In the genomic region with DNA sequence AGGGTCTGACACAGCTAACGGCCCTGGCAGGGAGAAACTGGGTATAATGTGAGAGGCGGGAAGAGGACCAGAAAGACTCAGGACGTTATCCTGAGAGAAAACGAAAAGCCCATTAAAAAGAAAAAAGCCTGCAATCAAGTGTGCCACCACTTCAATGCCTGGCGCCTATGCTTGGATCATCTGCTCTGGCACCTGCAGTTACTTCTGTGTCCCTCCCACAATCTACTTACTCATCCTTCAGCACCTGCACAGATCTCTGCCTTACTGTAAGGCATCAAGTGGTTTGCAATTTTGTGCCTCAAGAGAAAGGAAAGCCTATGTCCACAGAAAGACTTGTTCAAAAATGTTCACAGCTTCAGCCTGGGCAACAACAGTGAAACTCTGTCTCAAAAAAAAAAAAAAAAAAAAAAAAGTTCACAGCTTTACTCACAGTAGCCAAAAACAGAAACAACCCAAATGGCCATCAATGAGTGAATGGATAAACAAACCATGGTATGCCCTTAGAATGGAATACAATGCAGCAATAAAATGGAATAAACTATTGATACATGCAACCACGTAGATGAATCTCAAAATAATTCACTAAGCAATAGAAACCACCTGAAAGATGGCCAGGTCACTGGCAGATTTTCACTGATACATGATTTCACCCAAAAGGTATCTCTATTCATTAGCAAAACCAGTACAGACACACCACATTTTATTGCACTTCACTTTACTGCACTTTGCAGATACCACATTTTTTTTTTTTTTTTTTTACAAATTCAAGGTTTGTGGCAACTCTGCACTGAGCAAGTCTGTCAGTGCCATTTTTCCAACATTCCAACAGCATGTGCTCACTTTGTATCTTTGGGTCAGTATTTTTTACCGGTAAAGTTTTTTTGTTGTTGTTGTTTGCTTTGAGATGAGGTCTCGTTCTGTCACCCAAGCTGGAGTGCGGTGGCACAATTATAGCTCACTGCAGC, we compare ENCODE assay signal across 10 cellular contexts. TPM values are rescaled to one million over a fixed set of nuclear protein-coding genes. Genes with fewer than 3 reads are reported as not detected.
A peak's percentile ranks its signal among the peaks of the same experiment; 100 is the strongest.
DNase-seq lines count a peak whose midpoint lies in the region; ATAC-seq, FAIRE-seq and TF ChIP-seq lines count a peak whose summit lies in the region.
"Had no signal": no experiment of that assay in that cellular context is flagged by ENCODE, and none has a peak within 500 bp of the region (broad histone marks: within the 10 kb centered on the region; RNA-seq: fewer than 3 reads in every experiment).

No MANE protein-coding gene starts in this region.

- intact Hi-C loops in HepG2 (cut with micrococcal nuclease; ENCODE audit: unreplicated experiment) = no loop called here
- intact Hi-C loops in right lobe of liver (cut with DNase I) = no loop called here

- TF ChIP-seq POLR2A in HepG2 (IDR thresholded peaks at IDR 0.05; ENCODE audit: insufficient read depth in 1 of 2, low read depth in 2 of 2, low read length in 2 of 2) (no peak), right lobe of liver (IDR thresholded peaks at IDR 0.05) (no peak)

- H3K9me3 Mint-ChIP-seq in WTC11 = no peaks in the 10 kb centered on the region

- no peaks in the 10 kb centered on the region for H3K27me3 Mint-ChIP-seq in WTC11 (ENCODE audit: low read depth)

- no peaks in the 10 kb centered on the region for H3K36me3 Mint-ChIP-seq in WTC11

- H3K4me1 ChIP-seq in HepG2 (ENCODE audit: insufficient read depth, low read length) (peaks cover 39% of the 10 kb centered on the region), right lobe of liver (peaks cover 0 to 21% (median 9%) of the 10 kb centered on the region in 4 donors)

- H3K9ac ChIP-seq in HepG2 (ENCODE audit: insufficient read depth, low read depth, low read length) = no peak overlapping the region

- no peak overlapping the region for H3K4me3 ChIP-seq in HepG2 (replicated peaks in 1 of 3; ENCODE audit: insufficient read depth in 1 of 3, low read depth in 2 of 3, low read length in 3 of 3)
- H3K4me3 ChIP-seq in right lobe of liver = no peak overlapping the region

- BruUV-seq in HepG2 (replicated peaks; lab: Mats Ljungman, UMichigan) = no TSS peak

- H3K4me3 Mint-ChIP-seq in WTC11 = no peak overlapping the region

- H4K20me1 ChIP-seq in HepG2 (ENCODE audit: insufficient read depth, low read length) = peaks cover 4% of the 10 kb centered on the region; the same call in 1 of the 2 replicates

- H3K4me2 ChIP-seq in HepG2 (ENCODE audit: low read depth, low read length) = no peak overlapping the region

- POLR2A ChIA-PET in HepG2 (lab: Yijun Ruan, JAX) (interaction anchor here (0.6 kb wide), 1 partner anchor 184 kb away, joined by 3 read pairs; no protein-coding TSS in a partner anchor), WTC11 (lab: Charles Lee) (interaction anchor here (1.0 kb wide), 1 partner anchor 23 kb away, joined by 3 read pairs; no protein-coding TSS in a partner anchor)

- TF ChIP-seq CTCF in HepG2 (CRISPR knock-in tag; IDR thresholded peaks at IDR 0.05) (no peak), right lobe of liver (IDR thresholded peaks at IDR 0.05) (no peak), WTC11 (IDR thresholded peaks at IDR 0.05) (no peak)

- no peak overlapping the region for H2AFZ ChIP-seq in HepG2 (ENCODE audit: low read length)

- in situ Hi-C loops in HepG2 (cut with HindIII; ENCODE audit: extremely low pct_ligation_motif_present, low pct_unique_long_range_greater_than_20kb) = no loop called here

- no peak for TF ChIP-seq RAD21 in HepG2 (CRISPR knock-in tag; IDR thresholded peaks at IDR 0.05)

- FAIRE-seq in HepG2 (lab: Jason Lieb, UNC) = no peak

- H3K9me3 ChIP-seq in HepG2 (ENCODE audit: low read length) (no peaks in the 10 kb centered on the region), right lobe of liver (no peaks in the 10 kb centered on the region)

- H3K4me1 Mint-ChIP-seq in WTC11 = peaks cover 36% of the 10 kb centered on the region

- TF ChIP-seq EP300 in HepG2 (IDR thresholded peaks at IDR 0.05; ENCODE audit: low read depth in 2 of 2, low read length in 2 of 2) = no peak
- no peak for TF ChIP-seq EP300 in HepG2 (CRISPR knock-in tag; IDR thresholded peaks at IDR 0.05; ENCODE audit: borderline replicate concordance)

- 92% methylated on average over 9 of the region's 9 CpGs for WGBS in HepG2 (ENCODE audit: low lambda C conversion rate)
- 89% methylated on average over 9 of the region's 9 CpGs for WGBS in right lobe of liver (ENCODE audit: insufficient coverage, low coverage, low lambda C conversion rate, missing lambda C conversion rate)

- DNase-seq in HepG2 (ENCODE audit: low spot score) = no peak
- no peak for DNase-seq in right lobe of liver
- peak; percentile 75 for DNase-seq in NCI-H2029 treated with DMSO at 0.1 percent for 48 hours (lab: John Stamatoyannopoulos, UW)
- no peak for DNase-seq in WTC11 (ENCODE audit: low spot score)
- no peak for DNase-seq in H4 (ENCODE audit: low spot score)
- DNase-seq in 8988T = no peak
- no peak for DNase-seq in SK-N-DZ (ENCODE audit: low spot score)
- DNase-seq: left cardiac atrium, NCI-H1694 treated with DMSO at 0.1 percent for 48 hours had no signal

- H3K27ac Mint-ChIP-seq in WTC11 = peak overlapping the region; percentile 52

- CTCF ChIA-PET in HepG2 (lab: Yijun Ruan, JAX; ENCODE audit: low intra/inter-chr PET ratio, low total read pairs) = no interaction called here
- CTCF ChIA-PET in WTC11 (lab: Charles Lee) = interaction anchor here (1.9 kb wide), 1 partner anchor 57 kb away, joined by 7 read pairs; no protein-coding TSS in a partner anchor

- H3K27ac ChIP-seq in HepG2 (ENCODE audit: extremely low read length, insufficient read depth, low read length) (no peak overlapping the region), right lobe of liver (no peak overlapping the region)

- no peaks in the 10 kb centered on the region for H3K36me3 ChIP-seq in HepG2 (replicated peaks in 1 of 2; ENCODE audit: control insufficient read depth in 1 of 2, insufficient read depth in 2 of 2, low read length in 2 of 2)
- no peaks in the 10 kb centered on the region for H3K36me3 ChIP-seq in right lobe of liver

- ATAC-seq in HepG2 = no peak
- no peak for ATAC-seq in right lobe of liver
- peak; percentile 47; the same call in 1 of the 2 replicates for ATAC-seq in WTC11
- no peak for ATAC-seq in GM18873 (IDR thresholded peaks at IDR 0.05; ENCODE audit: low FRiP score, unreplicated experiment)
- ATAC-seq: left cardiac atrium had no signal

- no peaks in the 10 kb centered on the region for H3K27me3 ChIP-seq in HepG2 (ENCODE audit: control insufficient read depth in 1 of 2, insufficient read depth in 2 of 2, low read length in 2 of 2)
- no peaks in the 10 kb centered on the region for H3K27me3 ChIP-seq in right lobe of liver

- peaks cover 40% of the 10 kb centered on the region for H3K79me2 ChIP-seq in HepG2 (ENCODE audit: insufficient read depth, low read length)

TF ChIP-seq in HepG2, 621 proteins besides CTCF, POLR2A, EP300 and RAD21 (continues in another document):
- no peak for TF ChIP-seq FOXO1 (CRISPR knock-in tag; IDR thresholded peaks at IDR 0.05)

TF ChIP-seq in WTC11, 78 proteins besides CTCF, POLR2A, EP300 and RAD21 (continues in another document):
- TF ChIP-seq, protein P1, sequence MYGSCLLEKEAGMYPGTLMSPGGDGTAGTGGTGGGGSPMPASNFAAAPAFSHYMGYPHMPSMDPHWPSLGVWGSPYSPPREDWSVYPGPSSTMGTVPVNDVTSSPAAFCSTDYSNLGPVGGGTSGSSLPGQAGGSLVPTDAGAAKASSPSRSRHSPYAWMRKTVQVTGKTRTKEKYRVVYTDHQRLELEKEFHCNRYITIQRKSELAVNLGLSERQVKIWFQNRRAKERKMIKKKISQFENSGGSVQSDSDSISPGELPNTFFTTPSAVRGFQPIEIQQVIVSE (CRISPR knock-in tag; IDR thresholded peaks at IDR 0.05; ENCODE audit: borderline replicate concordance) = no peak
- TF ChIP-seq, protein P2, sequence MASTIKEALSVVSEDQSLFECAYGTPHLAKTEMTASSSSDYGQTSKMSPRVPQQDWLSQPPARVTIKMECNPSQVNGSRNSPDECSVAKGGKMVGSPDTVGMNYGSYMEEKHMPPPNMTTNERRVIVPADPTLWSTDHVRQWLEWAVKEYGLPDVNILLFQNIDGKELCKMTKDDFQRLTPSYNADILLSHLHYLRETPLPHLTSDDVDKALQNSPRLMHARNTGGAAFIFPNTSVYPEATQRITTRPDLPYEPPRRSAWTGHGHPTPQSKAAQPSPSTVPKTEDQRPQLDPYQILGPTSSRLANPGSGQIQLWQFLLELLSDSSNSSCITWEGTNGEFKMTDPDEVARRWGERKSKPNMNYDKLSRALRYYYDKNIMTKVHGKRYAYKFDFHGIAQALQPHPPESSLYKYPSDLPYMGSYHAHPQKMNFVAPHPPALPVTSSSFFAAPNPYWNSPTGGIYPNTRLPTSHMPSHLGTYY (CRISPR knock-in tag; IDR thresholded peaks at IDR 0.05) = no peak

RNA-seq across cellular contexts. Expression of a gene that starts 48.6 kb away (rescaled TPM):
- total RNA-seq in HepG2 (2016; rRNA removed; fragmentation: Illumina TruSeq; extraction: Trizol) (43.1 and 72.1 TPM in 2 replicates), right lobe of liver (10 to 100 TPM; 16.1 to 23.6 (median 18.7) TPM), WTC11 (2021) (63.1 to 68.7 TPM (median 68.2 TPM) in 3 replicates)
- total RNA-seq in HepG2 (2016; cell fraction: cytosol; rRNA removed; fragmentation: Illumina TruSeq; extraction: Trizol; ENCODE audit: low read depth) = 73.1 and 89.7 TPM in 2 replicates
- 38.1 and 70.5 TPM in 2 replicates for total RNA-seq in HepG2 (2016; cell fraction: insoluble cytoplasmic fraction; rRNA removed; fragmentation: Illumina TruSeq; extraction: Trizol)
- 99.5 and 113 TPM in 2 replicates for total RNA-seq in HepG2 (2016; cell fraction: membrane; rRNA removed; fragmentation: Illumina TruSeq; extraction: Trizol)
- total RNA-seq in HepG2 (2016; cell fraction: nucleus; rRNA removed; fragmentation: Illumina TruSeq; extraction: Trizol) = 57.0 and 61.3 TPM in 2 replicates
- polyA plus RNA-seq in HepG2 (2011; rRNA removed) = 23.5 and 28.9 TPM in 2 replicates
- polyA plus RNA-seq in HepG2 (2011; cell fraction: cytosol; rRNA removed) = 29.9 and 33.0 TPM in 2 replicates
- polyA plus RNA-seq in HepG2 (2011; cell fraction: nucleus; rRNA removed) = 27.9 TPM in 2 replicates
- polyA plus RNA-seq in HepG2 (2012) = 51.1 and 71.7 TPM in 2 replicates
- 72.8 and 82.5 TPM in 2 replicates for polyA plus RNA-seq in HepG2 (2016; cell fraction: cytosol; fragmentation: Illumina TruSeq; extraction: Trizol; ENCODE audit: low read depth)
- polyA plus RNA-seq in HepG2 (2016; cell fraction: insoluble cytoplasmic fraction; fragmentation: Illumina TruSeq; extraction: Trizol; ENCODE audit: low read depth) = 45.4 and 52.7 TPM in 2 replicates
- polyA plus RNA-seq in HepG2 (2016; cell fraction: membrane; fragmentation: Illumina TruSeq; extraction: Trizol; ENCODE audit: low read depth) = 96.3 and 99.8 TPM in 2 replicates
- 89.1 and 91.9 TPM in 2 replicates for polyA plus RNA-seq in HepG2 (2016; cell fraction: nucleus; fragmentation: Illumina TruSeq; extraction: Trizol; ENCODE audit: insufficient read depth, low read depth)
- 28.9 and 42.1 TPM in 2 replicates for polyA minus RNA-seq in HepG2 (2011; rRNA and poly(A)+ RNA removed; ENCODE audit: low replicate concordance)
- polyA minus RNA-seq in HepG2 (2011; cell fraction: cytosol; rRNA and poly(A)+ RNA removed) = 18.7 and 23.4 TPM in 2 replicates
- polyA minus RNA-seq in HepG2 (2011; cell fraction: nucleus; rRNA and poly(A)+ RNA removed) = 40.6 and 42.5 TPM in 2 replicates
- 22.5 and 24.7 TPM in 2 replicates for total RNA-seq in H4 (2014; rRNA removed; shearing (Covaris generic))
- 43.7 and 59.4 TPM in 2 replicates for polyA plus RNA-seq in SK-N-DZ (2014; cell fraction: cytosol; rRNA removed)
- polyA plus RNA-seq in SK-N-DZ (2014; cell fraction: nucleus; rRNA removed) = 41.4 and 50.6 TPM in 2 replicates
